17 cellular contexts compared by ENCODE assay signal in the genomic region with DNA sequence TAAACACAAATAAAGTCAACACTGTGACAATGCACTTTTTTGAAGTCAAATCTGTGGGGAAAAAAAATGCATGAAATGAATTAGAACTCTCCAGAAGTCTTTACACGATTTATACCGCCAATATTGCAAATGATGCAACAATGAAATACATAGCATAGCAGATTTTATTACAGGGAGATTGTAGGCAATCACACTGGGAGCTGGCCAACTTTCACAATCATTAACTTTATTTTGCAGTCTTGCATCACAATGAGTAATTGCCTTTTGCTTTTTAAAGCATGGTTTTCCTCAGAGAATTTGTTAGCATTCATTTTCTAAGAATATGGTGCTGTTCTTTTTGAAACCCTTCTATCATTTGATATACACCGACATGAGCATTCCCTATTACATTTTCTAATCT.
DNase-seq lines count a peak whose midpoint lies in the region; ATAC-seq and TF ChIP-seq lines count a peak whose summit lies in the region.
"Had no signal": no experiment of that assay in that cellular context is flagged by ENCODE, and none has a peak within 500 bp of the region (broad histone marks: within the 10 kb centered on the region; RNA-seq: fewer than 3 reads in every experiment).

No MANE protein-coding gene starts in this region.

- 52 to 62% (median 55%) methylated on average over 3 of the region's 3 CpGs for WGBS in psoas muscle, 3 donors

- H3K36me3 ChIP-seq in psoas muscle (ENCODE audit: insufficient read depth in 1 of 2, low read depth in 1 of 2) = no peaks in the 10 kb centered on the region
- H3K36me3 ChIP-seq: esophagus squamous epithelium, tibial artery had no signal

- ATAC-seq in psoas muscle (no peak), GM18861 (IDR thresholded peaks at IDR 0.05; ENCODE audit: unreplicated experiment) (no peak)
- ATAC-seq in activated CD4-positive, CD25-positive, alpha-beta regulatory T cell treated with anti-CD3 and anti-CD28 coated beads, Interleukin-2, amount 50 U/mL, for 24 hours = no peak
- ATAC-seq: activated CD4-positive, alpha-beta T cell treated with anti-CD3 and anti-CD28 coated beads for 36 hours; sciatic nerve had no signal

- H3K27ac ChIP-seq in psoas muscle = no peak overlapping the region
- H3K27ac ChIP-seq: esophagus squamous epithelium, tibial artery had no signal

- H3K27me3 ChIP-seq in psoas muscle (ENCODE audit: insufficient read depth in 3 of 3, low read length in 2 of 3) = no peaks in the 10 kb centered on the region
- H3K27me3 ChIP-seq: esophagus squamous epithelium, tibial artery had no signal

- no peaks in the 10 kb centered on the region for H3K4me1 ChIP-seq in psoas muscle
- H3K4me1 ChIP-seq: esophagus squamous epithelium, tibial artery had no signal

- intact Hi-C loops in psoas muscle (cut with DNase I) = no loop called here

- H3K4me3 ChIP-seq in cardiac fibroblast (replicated peaks in 1 of 2; ENCODE audit: low read depth in 2 of 2, low read length in 2 of 2) (no peak overlapping the region), psoas muscle (no peak overlapping the region)
- H3K4me3 ChIP-seq: esophagus squamous epithelium, tibial artery had no signal

- TF ChIP-seq CTCF in cardiac fibroblast (IDR thresholded peaks at IDR 0.05; ENCODE audit: low read depth, low read length) (no peak), psoas muscle (IDR thresholded peaks at IDR 0.05) (no peak)

- H3K9me3 ChIP-seq in psoas muscle = no peaks in the 10 kb centered on the region
- H3K9me3 ChIP-seq: tibial artery had no signal

- DNase-seq in ELR (ENCODE audit: low read depth) = peak; percentile 30
- peak; percentile 34 for DNase-seq in OCI-M1 (lab: John Stamatoyannopoulos, UW)
- DNase-seq in cardiac fibroblast (ENCODE audit: low read depth in 2 of 2) = peak; percentile 0
- peak; percentile 47 for DNase-seq in kidney tubule cell (ENCODE audit: low spot score)
- DNase-seq in psoas muscle = no peak
- no peak for DNase-seq in epidermal melanocyte (ENCODE audit: insufficient read length, low spot score)
- DNase-seq: activated CD4-positive, alpha-beta T cell treated with anti-CD3 and anti-CD28 coated beads for 36 hours; activated naive CD8-positive, alpha-beta T cell treated with anti-CD3 and anti-CD28 coated beads, Interleukin-2, amount 10 ng/mL, durations not matched to agents 7 days and 5 days; CD4-positive, alpha-beta T cell; esophagus squamous epithelium; Kasumi-1; NCI-H1436 treated with DMSO at 0.1 percent for 48 hours; stimulated activated naive CD4-positive, alpha-beta T cell; tibial artery had no signal

Comparison
In these comparisons a context has a peak if more than half of its experiments do, and no peak if none do; other contexts are left out.
1. DNase-seq: peak in ELR (single experiment), OCI-M1 (single experiment), cardiac fibroblast (2 of 2) and kidney tubule cell (single experiment); none in psoas muscle (0 of 2) and epidermal melanocyte (single experiment).